ENCODE assay signal across 30 cellular contexts in genomic region chr7:40519009-40519408, GRCh38.
"Had no signal": no experiment of that assay in that cellular context is flagged by ENCODE, and none has a peak within 500 bp of the region (broad histone marks: within the 10 kb centered on the region; RNA-seq: fewer than 3 reads in every experiment).

No MANE protein-coding gene starts in this region.

- H3K27me3 ChIP-seq: ascending aorta, cardiac muscle cell had no signal

- H3K36me3 ChIP-seq: ascending aorta, cardiac muscle cell, WERI-Rb-1 had no signal

- ATAC-seq: activated CD4-positive, alpha-beta T cell treated with anti-CD3 and anti-CD28 coated beads for 36 hours; activated CD4-positive, CD25-positive, alpha-beta regulatory T cell treated with anti-CD3 and anti-CD28 coated beads, Interleukin-2, amount 50 U/mL, for 24 hours; activated CD8-positive, alpha-beta memory T cell treated with anti-CD3 and anti-CD28 coated beads, Interleukin-2, amount 10 ng/mL, durations not matched to agents 7 days and 5 days; activated CD8-positive, alpha-beta T cell treated with anti-CD3 and anti-CD28 coated beads, Interleukin-2, amount 10 ng/mL, durations not matched to agents 7 days and 5 days; activated naive CD8-positive, alpha-beta T cell treated with anti-CD3 and anti-CD28 coated beads, Interleukin-2, amount 50 U/mL, for 24 hours; WTC11 had no signal

- H3K4me3 ChIP-seq: ascending aorta, cardiac muscle cell had no signal

- DNase-seq: activated CD4-positive, alpha-beta memory T cell treated with anti-CD3 and anti-CD28 coated beads, Interleukin-2, amount 10 ng/mL, durations not matched to agents 7 days and 5 days; activated CD4-positive, alpha-beta T cell treated with anti-CD3 and anti-CD28 coated beads for 1 hour; activated CD4-positive, alpha-beta T cell treated with anti-CD3 and anti-CD28 coated beads for 36 hours; activated CD4-positive, alpha-beta T cell treated with anti-CD3 and anti-CD28 coated beads for 48 hours; activated CD4-positive, alpha-beta T cell treated with anti-CD3 and anti-CD28 coated beads, Interleukin-2, amount 10 ng/mL, durations not matched to agents 7 days and 5 days; activated CD4-positive, alpha-beta T cell treated with anti-CD3 and anti-CD28 coated beads, Interleukin-2, amount 50 U/mL, for 48 hours; activated CD4-positive, CD25-positive, alpha-beta regulatory T cell; activated CD8-positive, alpha-beta memory T cell treated with anti-CD3 and anti-CD28 coated beads for 24 hours; activated CD8-positive, alpha-beta memory T cell treated with anti-CD3 and anti-CD28 coated beads, Interleukin-2, amount 10 ng/mL, durations not matched to agents 7 days and 5 days; activated CD8-positive, alpha-beta memory T cell treated with anti-CD3 and anti-CD28 coated beads, Interleukin-2, amount 50 U/mL, for 48 hours; activated CD8-positive, alpha-beta T cell treated with anti-CD3 and anti-CD28 coated beads, Interleukin-2, amount 10 ng/mL, durations not matched to agents 7 days and 5 days; activated effector memory CD4-positive, alpha-beta T cell treated with Interleukin-2 at 50 U/mL for 16 hours; activated gamma-delta T cell; activated naive CD4-positive, alpha-beta T cell treated with anti-CD3 and anti-CD28 coated beads, Interleukin-2, amount 10 ng/mL, durations not matched to agents 7 days and 5 days; activated naive CD4-positive, alpha-beta T cell treated with Interleukin-2 at 50 U/mL for 16 hours; activated naive CD8-positive, alpha-beta T cell treated with anti-CD3 and anti-CD28 coated beads, Interleukin-2, amount 10 ng/mL, durations not matched to agents 7 days and 5 days; activated naive CD8-positive, alpha-beta T cell treated with anti-CD3 and anti-CD28 coated beads, Interleukin-2, amount 50 U/mL, for 24 hours; activated T-cell treated with anti-CD3 and anti-CD28 coated beads, Interleukin-2, amount 50 U/mL, for 24 hours; activated T-cell treated with anti-CD3 and anti-CD28 coated beads, Interleukin-2, amount 50 U/mL, for 48 hours; amygdala; anterior cingulate cortex; caudate nucleus; cerebellar nuclear complex; T-helper 2 cell; T-helper 9 cell; WERI-Rb-1 had no signal

- H3K27ac ChIP-seq: ascending aorta, cardiac muscle cell, WERI-Rb-1 had no signal

- H3K9me3 ChIP-seq: ascending aorta had no signal
